ENCODE assay signal across 28 cellular contexts in genomic region chr18:45241982-45242565, GRCh38.
"Had no signal": no experiment of that assay in that cellular context is flagged by ENCODE, and none has a peak within 500 bp of the region (broad histone marks: within the 10 kb centered on the region; RNA-seq: fewer than 3 reads in every experiment).

No MANE protein-coding gene starts in this region.

- H3K9me3 ChIP-seq: esophagus squamous epithelium, gastroesophageal sphincter had no signal

- H3K36me3 ChIP-seq: esophagus squamous epithelium, gastroesophageal sphincter, WERI-Rb-1 had no signal

- ATAC-seq: activated CD4-positive, CD25-positive, alpha-beta regulatory T cell treated with anti-CD3 and anti-CD28 coated beads, Interleukin-2, amount 50 U/mL, for 24 hours; activated CD8-positive, alpha-beta T cell treated with anti-CD3 and anti-CD28 coated beads for 36 hours; activated T-cell treated with anti-CD3 and anti-CD28 coated beads, Interleukin-2, amount 50 U/mL, for 4 hours; activated T-helper 17 cell treated with anti-CD3 and anti-CD28 coated beads, Interleukin-2, amount 50 U/mL, for 72 hours; effector memory CD8-positive, alpha-beta T cell; gastroesophageal sphincter; T-helper 17 cell had no signal

- H3K27me3 ChIP-seq: esophagus squamous epithelium, gastroesophageal sphincter had no signal

- H3K4me3 ChIP-seq: esophagus squamous epithelium, gastroesophageal sphincter had no signal

- H3K27ac ChIP-seq: WERI-Rb-1 had no signal

- DNase-seq: activated B cell treated with CpG ODN at 0.5 μM for 24 hours; activated CD4-positive, alpha-beta T cell treated with anti-CD3 and anti-CD28 coated beads for 48 hours; activated CD4-positive, alpha-beta T cell treated with anti-CD3 and anti-CD28 coated beads, Interleukin-2, amount 50 U/mL, for 1 hour; activated CD4-positive, alpha-beta T cell treated with anti-CD3 and anti-CD28 coated beads, Interleukin-2, amount 50 U/mL, for 48 hours; activated CD8-positive, alpha-beta memory T cell treated with anti-CD3 and anti-CD28 coated beads for 24 hours; activated CD8-positive, alpha-beta T cell treated with anti-CD3 and anti-CD28 coated beads for 36 hours; activated effector memory CD4-positive, alpha-beta T cell treated with Interleukin-2 at 50 U/mL for 16 hours; activated gamma-delta T cell treated with Interleukin-2 at 50 U/mL for 16 hours; activated naive CD4-positive, alpha-beta T cell treated with anti-CD3 and anti-CD28 coated beads, Interleukin-2, amount 50 U/mL, for 16 hours; activated naive CD4-positive, alpha-beta T cell treated with Interleukin-2 at 50 U/mL for 16 hours; activated T-cell treated with anti-CD3 and anti-CD28 coated beads, Interleukin-2, amount 50 U/mL, for 4 hours; amniotic stem cell; anterior cingulate cortex; caudate nucleus; cortex of kidney; dermis blood vessel endothelial cell; effector CD4-positive, alpha-beta T cell; effector memory CD8-positive, alpha-beta T cell; erythroblast; esophagus squamous epithelium; foreskin melanocyte; T-helper 1 cell; T-helper 17 cell; T1000; WERI-Rb-1 had no signal
